20 cellular contexts compared by ENCODE assay signal in the genomic region with DNA sequence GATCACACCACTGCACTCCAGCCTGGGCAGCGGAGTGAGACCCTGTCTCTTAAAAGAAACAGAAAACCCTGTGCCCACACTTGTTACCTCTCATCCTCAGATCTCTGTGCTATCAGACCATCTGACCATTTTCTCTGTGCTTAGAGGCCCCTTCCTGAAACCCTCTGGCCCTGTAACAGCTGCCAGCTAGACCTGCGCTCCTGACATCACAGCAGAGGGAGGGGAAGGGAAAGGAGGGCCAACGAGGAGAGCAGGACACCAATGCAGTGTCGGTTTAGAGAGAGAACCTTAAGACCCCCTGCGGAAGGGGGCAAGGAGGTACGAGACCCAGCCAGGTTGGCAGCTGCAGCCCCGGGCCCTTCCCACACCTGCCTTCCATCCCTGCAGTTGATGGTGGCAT.
"Had no signal": no experiment of that assay in that cellular context is flagged by ENCODE, and none has a peak within 500 bp of the region (broad histone marks: within the 10 kb centered on the region; RNA-seq: fewer than 3 reads in every experiment).

No MANE protein-coding gene starts in this region.

- H3K4me3 ChIP-seq: lower lobe of right lung had no signal

- H3K27ac ChIP-seq: epithelial cell of prostate, lower lobe of right lung had no signal

- H3K27me3 Mint-ChIP-seq: activated B cell treated with CpG ODN at 0.5 μM for 24 hours; activated CD4-positive, alpha-beta memory T cell treated with anti-CD3 and anti-CD28 coated beads for 36 hours; activated naive CD8-positive, alpha-beta T cell treated with anti-CD3 and anti-CD28 coated beads, Interleukin-2, amount 10 ng/mL, durations not matched to agents 7 days and 5 days; brain; natural killer cell treated with Interleukin-12 subunit alpha and Interleukin-12 subunit beta and Interleukin-15 and Interleukin-18, amount 100 ng/mL, for 72 hours; progenitor cell of endocrine pancreas; stimulated activated naive CD8-positive, alpha-beta T cell treated with anti-CD3 and anti-CD28 coated beads, Interleukin-15, Interleukin-2, amounts not matched to agents 100 ng/mL and 50 ng/mL, for 24 hours had no signal

- H3K4me3 Mint-ChIP-seq: activated B cell treated with CpG ODN at 0.5 μM for 24 hours; activated CD4-positive, alpha-beta memory T cell treated with anti-CD3 and anti-CD28 coated beads for 36 hours; activated naive CD8-positive, alpha-beta T cell treated with anti-CD3 and anti-CD28 coated beads, Interleukin-2, amount 10 ng/mL, durations not matched to agents 7 days and 5 days; brain; mesothelial cell of epicardium; natural killer cell treated with Interleukin-12 subunit alpha and Interleukin-12 subunit beta and Interleukin-15 and Interleukin-18, amount 100 ng/mL, for 72 hours; stimulated activated naive CD8-positive, alpha-beta T cell treated with anti-CD3 and anti-CD28 coated beads, Interleukin-15, Interleukin-2, amounts not matched to agents 100 ng/mL and 50 ng/mL, for 24 hours had no signal

- ATAC-seq: left colon; lower lobe of right lung; natural killer cell treated with Interleukin-12 subunit alpha and Interleukin-12 subunit beta and Interleukin-15 and Interleukin-18, amount 100 ng/mL, for 72 hours had no signal

- H3K9me3 Mint-ChIP-seq: activated B cell treated with CpG ODN at 0.5 μM for 24 hours; activated CD4-positive, alpha-beta memory T cell treated with anti-CD3 and anti-CD28 coated beads for 36 hours; activated naive CD8-positive, alpha-beta T cell treated with anti-CD3 and anti-CD28 coated beads, Interleukin-2, amount 10 ng/mL, durations not matched to agents 7 days and 5 days; brain; mesothelial cell of epicardium; natural killer cell treated with Interleukin-12 subunit alpha and Interleukin-12 subunit beta and Interleukin-15 and Interleukin-18, amount 100 ng/mL, for 72 hours; stimulated activated naive CD8-positive, alpha-beta T cell treated with anti-CD3 and anti-CD28 coated beads, Interleukin-15, Interleukin-2, amounts not matched to agents 100 ng/mL and 50 ng/mL, for 24 hours had no signal

- H3K4me1 Mint-ChIP-seq: activated B cell treated with CpG ODN at 0.5 μM for 24 hours; activated naive CD8-positive, alpha-beta T cell treated with anti-CD3 and anti-CD28 coated beads, Interleukin-2, amount 10 ng/mL, durations not matched to agents 7 days and 5 days; brain; mesothelial cell of epicardium had no signal

- H3K27ac Mint-ChIP-seq: activated B cell treated with CpG ODN at 0.5 μM for 24 hours; activated CD4-positive, alpha-beta memory T cell treated with anti-CD3 and anti-CD28 coated beads for 36 hours; activated naive CD8-positive, alpha-beta T cell treated with anti-CD3 and anti-CD28 coated beads, Interleukin-2, amount 10 ng/mL, durations not matched to agents 7 days and 5 days; mesothelial cell of epicardium; natural killer cell treated with Interleukin-12 subunit alpha and Interleukin-12 subunit beta and Interleukin-15 and Interleukin-18, amount 100 ng/mL, for 72 hours; progenitor cell of endocrine pancreas; stimulated activated naive CD8-positive, alpha-beta T cell treated with anti-CD3 and anti-CD28 coated beads, Interleukin-15, Interleukin-2, amounts not matched to agents 100 ng/mL and 50 ng/mL, for 24 hours had no signal

- DNase-seq: activated B cell treated with CpG ODN at 0.5 μM for 24 hours; activated CD4-positive, alpha-beta memory T cell treated with anti-CD3 and anti-CD28 coated beads for 36 hours; activated CD4-positive, alpha-beta T cell treated with anti-CD3 and anti-CD28 coated beads for 4 hours; activated effector memory CD4-positive, alpha-beta T cell treated with Interleukin-2 at 50 U/mL for 16 hours; activated naive CD8-positive, alpha-beta T cell treated with anti-CD3 and anti-CD28 coated beads, Interleukin-2, amount 10 ng/mL, durations not matched to agents 7 days and 5 days; activated T-cell treated with anti-CD3 and anti-CD28 coated beads, Interleukin-2, amount 50 U/mL, for 1 hour; anterior cingulate cortex; caudate nucleus; hippocampal formation; left colon; lower lobe of right lung; stimulated activated CD4-positive, alpha-beta T cell treated with anti-CD3 and anti-CD28 coated beads, Interleukin-12 subunit alpha, Interleukin-12 subunit beta, amount 100 ng/mL, for 4 hours; stimulated activated CD4-positive, alpha-beta T cell treated with anti-CD3 and anti-CD28 coated beads, Interleukin-1b, Interleukin-23, amount 100 ng/mL, for 48 hours; trophoblast cell had no signal

- H3K9me3 ChIP-seq: lower lobe of right lung had no signal

- H3K36me3 Mint-ChIP-seq: natural killer cell treated with Interleukin-12 subunit alpha and Interleukin-12 subunit beta and Interleukin-15 and Interleukin-18, amount 100 ng/mL, for 72 hours had no signal
